ENCODE assay signal across 2 cellular contexts in the genomic region with DNA sequence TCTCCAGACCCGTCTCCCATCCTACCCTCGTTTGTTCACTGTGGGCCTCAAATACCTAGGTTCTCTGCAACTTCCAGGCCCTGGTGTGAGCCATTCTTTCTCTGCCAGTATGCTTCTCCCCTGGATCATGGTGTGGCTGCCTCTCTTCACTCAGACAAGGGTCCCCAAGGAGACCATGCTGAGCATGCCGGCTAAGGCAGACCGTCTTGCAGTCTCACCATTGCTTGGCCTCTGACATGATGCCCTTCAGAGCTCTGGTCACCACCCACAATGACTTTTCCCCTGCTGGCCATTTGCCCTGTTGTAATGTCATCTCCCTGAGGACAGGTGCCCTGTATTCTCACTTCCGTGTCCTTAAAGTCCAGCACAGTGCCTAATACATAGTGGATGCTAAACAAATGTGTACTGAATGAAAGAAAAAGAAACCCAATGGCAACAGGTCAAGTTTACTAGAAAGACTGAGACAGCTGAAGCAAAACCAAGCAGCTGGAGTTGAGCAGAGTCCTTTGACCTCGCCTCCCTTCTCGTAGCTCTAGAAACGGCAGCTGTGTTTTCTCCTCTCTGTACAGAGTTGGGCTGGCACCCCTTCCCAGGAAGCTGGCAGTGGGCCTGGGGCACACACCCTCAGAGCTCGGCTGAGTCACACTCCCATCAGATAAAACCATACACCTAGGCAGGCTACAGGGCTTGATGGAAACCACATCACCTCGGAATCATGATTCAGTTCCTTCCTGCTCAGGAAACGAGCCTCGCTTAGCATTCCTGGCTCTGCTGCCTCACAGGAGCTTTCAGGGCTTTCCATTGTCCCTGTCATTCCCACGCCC.
TF ChIP-seq lines count a peak whose summit lies in the region.

No MANE protein-coding gene starts in this region.

TF ChIP-seq in HEK293, 187 proteins besides CTCF, POLR2A, EP300 and RAD21:
- TF ChIP-seq ZNF10 (tag by site-specific recombination; IDR thresholded peaks at IDR 0.05) (no peak), SCRT2 (tag by site-specific recombination; IDR thresholded peaks at IDR 0.05) (peak; percentile 72)

TF ChIP-seq in liver, 16 proteins besides CTCF, POLR2A, EP300 and RAD21:
- TF ChIP-seq JUND (IDR thresholded peaks at IDR 0.05) (peak; percentile 85 to 91), SP1 (IDR thresholded peaks at IDR 0.05) (peak; percentile 67), TAF1 (conservative IDR thresholded peaks at IDR 0.05) (no peak), RXRA (IDR thresholded peaks at IDR 0.05) (peak; percentile 84 to 93), FOXA1 (IDR thresholded peaks at IDR 0.05) (no peak), HNF4A (conservative IDR thresholded peaks at IDR 0.05) (peak; percentile 62 to 74), FOXA2 (IDR thresholded peaks at IDR 0.05) (no peak), GABPA (IDR thresholded peaks at IDR 0.05 in 1 of 2, conservative IDR thresholded peaks at IDR 0.05 in 1 of 2) (peak in 1 of 2 donors; percentile 32), HNF4G (IDR thresholded peaks at IDR 0.05) (no peak), NR2F2 (IDR thresholded peaks at IDR 0.05) (peak; percentile 79), YY1 (IDR thresholded peaks at IDR 0.05) (peak; percentile 58), EGR1 (IDR thresholded peaks at IDR 0.05; ENCODE audit: low read depth in 2 of 2) (peak in 1 of 2 donors; percentile 38)
- TF ChIP-seq, protein P1, sequence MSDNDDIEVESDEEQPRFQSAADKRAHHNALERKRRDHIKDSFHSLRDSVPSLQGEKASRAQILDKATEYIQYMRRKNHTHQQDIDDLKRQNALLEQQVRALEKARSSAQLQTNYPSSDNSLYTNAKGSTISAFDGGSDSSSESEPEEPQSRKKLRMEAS (IDR thresholded peaks at IDR 0.05): peak; percentile 72
- TF ChIP-seq, protein P2, sequence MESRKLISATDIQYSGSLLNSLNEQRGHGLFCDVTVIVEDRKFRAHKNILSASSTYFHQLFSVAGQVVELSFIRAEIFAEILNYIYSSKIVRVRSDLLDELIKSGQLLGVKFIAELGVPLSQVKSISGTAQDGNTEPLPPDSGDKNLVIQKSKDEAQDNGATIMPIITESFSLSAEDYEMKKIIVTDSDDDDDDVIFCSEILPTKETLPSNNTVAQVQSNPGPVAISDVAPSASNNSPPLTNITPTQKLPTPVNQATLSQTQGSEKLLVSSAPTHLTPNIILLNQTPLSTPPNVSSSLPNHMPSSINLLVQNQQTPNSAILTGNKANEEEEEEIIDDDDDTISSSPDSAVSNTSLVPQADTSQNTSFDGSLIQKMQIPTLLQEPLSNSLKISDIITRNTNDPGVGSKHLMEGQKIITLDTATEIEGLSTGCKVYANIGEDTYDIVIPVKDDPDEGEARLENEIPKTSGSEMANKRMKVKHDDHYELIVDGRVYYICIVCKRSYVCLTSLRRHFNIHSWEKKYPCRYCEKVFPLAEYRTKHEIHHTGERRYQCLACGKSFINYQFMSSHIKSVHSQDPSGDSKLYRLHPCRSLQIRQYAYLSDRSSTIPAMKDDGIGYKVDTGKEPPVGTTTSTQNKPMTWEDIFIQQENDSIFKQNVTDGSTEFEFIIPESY (IDR thresholded peaks at IDR 0.05): no peak
- TF ChIP-seq, protein P3, sequence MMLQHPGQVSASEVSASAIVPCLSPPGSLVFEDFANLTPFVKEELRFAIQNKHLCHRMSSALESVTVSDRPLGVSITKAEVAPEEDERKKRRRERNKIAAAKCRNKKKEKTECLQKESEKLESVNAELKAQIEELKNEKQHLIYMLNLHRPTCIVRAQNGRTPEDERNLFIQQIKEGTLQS (IDR thresholded peaks at IDR 0.05): peak; percentile 8
- TF ChIP-seq, protein P4, sequence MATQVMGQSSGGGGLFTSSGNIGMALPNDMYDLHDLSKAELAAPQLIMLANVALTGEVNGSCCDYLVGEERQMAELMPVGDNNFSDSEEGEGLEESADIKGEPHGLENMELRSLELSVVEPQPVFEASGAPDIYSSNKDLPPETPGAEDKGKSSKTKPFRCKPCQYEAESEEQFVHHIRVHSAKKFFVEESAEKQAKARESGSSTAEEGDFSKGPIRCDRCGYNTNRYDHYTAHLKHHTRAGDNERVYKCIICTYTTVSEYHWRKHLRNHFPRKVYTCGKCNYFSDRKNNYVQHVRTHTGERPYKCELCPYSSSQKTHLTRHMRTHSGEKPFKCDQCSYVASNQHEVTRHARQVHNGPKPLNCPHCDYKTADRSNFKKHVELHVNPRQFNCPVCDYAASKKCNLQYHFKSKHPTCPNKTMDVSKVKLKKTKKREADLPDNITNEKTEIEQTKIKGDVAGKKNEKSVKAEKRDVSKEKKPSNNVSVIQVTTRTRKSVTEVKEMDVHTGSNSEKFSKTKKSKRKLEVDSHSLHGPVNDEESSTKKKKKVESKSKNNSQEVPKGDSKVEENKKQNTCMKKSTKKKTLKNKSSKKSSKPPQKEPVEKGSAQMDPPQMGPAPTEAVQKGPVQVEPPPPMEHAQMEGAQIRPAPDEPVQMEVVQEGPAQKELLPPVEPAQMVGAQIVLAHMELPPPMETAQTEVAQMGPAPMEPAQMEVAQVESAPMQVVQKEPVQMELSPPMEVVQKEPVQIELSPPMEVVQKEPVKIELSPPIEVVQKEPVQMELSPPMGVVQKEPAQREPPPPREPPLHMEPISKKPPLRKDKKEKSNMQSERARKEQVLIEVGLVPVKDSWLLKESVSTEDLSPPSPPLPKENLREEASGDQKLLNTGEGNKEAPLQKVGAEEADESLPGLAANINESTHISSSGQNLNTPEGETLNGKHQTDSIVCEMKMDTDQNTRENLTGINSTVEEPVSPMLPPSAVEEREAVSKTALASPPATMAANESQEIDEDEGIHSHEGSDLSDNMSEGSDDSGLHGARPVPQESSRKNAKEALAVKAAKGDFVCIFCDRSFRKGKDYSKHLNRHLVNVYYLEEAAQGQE (IDR thresholded peaks at IDR 0.05): no peak
